In the genomic region with DNA sequence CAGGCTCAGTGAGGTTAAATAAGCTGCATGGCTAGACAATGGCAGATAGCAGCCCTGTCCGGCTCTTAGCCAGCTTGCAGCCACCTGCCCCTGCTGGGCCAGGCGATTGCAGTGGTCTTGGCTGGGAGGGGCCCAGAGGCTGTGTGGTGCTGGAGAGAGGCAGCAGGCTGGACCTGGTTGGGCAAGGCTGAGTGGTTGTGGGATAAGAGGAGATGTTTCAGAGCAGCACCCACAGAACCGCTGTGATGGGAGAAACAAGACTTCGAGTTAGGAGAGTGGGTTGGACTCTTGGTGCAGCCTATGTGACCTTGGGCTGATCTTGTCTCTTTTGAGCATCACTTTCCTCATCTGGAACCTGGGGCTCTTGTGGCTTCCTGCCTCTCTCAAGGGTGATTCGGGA, we compare ENCODE assay signal across 1 cellular context.
TF ChIP-seq lines count a peak whose summit lies in the region.

No MANE protein-coding gene starts in this region.

TF ChIP-seq in HepG2, 621 proteins besides CTCF, POLR2A, EP300 and RAD21 (continued from another document):
- TF ChIP-seq HMG20A (CRISPR knock-in tag; IDR thresholded peaks at IDR 0.05; ENCODE audit: borderline replicate concordance): no peak
